8 cellular contexts compared by ENCODE assay signal in the genomic region with DNA sequence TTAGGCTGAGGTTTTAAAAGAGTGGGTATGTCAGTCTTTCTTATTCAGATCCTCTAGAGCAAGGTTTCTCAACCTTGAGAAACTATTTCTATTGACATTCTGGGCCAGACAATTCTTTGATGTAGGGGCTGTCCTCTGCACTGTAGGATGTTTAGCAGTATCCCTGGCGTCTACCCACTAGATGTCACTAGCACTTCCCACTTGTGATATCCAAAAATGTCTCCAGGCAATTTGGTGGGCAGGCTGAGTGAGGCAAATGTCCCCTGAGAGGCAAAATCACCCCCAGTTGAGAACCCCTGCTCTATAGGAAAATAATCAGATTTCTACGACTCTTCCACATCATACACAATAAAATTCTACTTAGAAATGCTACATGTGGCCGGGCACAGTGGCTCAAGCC. TPM values are rescaled to one million over a fixed set of nuclear protein-coding genes. Genes with fewer than 3 reads are reported as not detected.
DNase-seq lines count a peak whose midpoint lies in the region; ATAC-seq and FAIRE-seq lines count a peak whose summit lies in the region.

No MANE protein-coding gene starts in this region.

- no peaks in the 10 kb centered on the region for H3K9me3 Mint-ChIP-seq in activated CD4-positive, alpha-beta T cell treated with anti-CD3 and anti-CD28 coated beads, Interleukin-2, amount 10 ng/mL, durations not matched to agents 7 days and 5 days

- peak overlapping the region; percentile 21 for H3K27ac Mint-ChIP-seq in activated CD4-positive, alpha-beta T cell treated with anti-CD3 and anti-CD28 coated beads, Interleukin-2, amount 10 ng/mL, durations not matched to agents 7 days and 5 days

- no peak overlapping the region for H3K4me3 Mint-ChIP-seq in activated CD4-positive, alpha-beta T cell treated with anti-CD3 and anti-CD28 coated beads, Interleukin-2, amount 10 ng/mL, durations not matched to agents 7 days and 5 days

- ATAC-seq in left lobe of liver (peak; percentile 25), HG03175 (IDR thresholded peaks at IDR 0.05; ENCODE audit: unreplicated experiment) (no peak)

- CTCF ChIA-PET in activated CD4-positive, alpha-beta T cell treated with anti-CD3 and anti-CD28 coated beads, Interleukin-2, amount 10 ng/mL, durations not matched to agents 7 days and 5 days (lab: Charles Lee), result interaction anchor here (1.3 kb wide), 1 partner anchor 10 kb away, joined by 6 read pairs; a partner anchor contains a TSS

- peaks cover 38% of the 10 kb centered on the region for H3K36me3 Mint-ChIP-seq in activated CD4-positive, alpha-beta T cell treated with anti-CD3 and anti-CD28 coated beads, Interleukin-2, amount 10 ng/mL, durations not matched to agents 7 days and 5 days (ENCODE audit: low read depth)

- H3K4me1 Mint-ChIP-seq in activated CD4-positive, alpha-beta T cell treated with anti-CD3 and anti-CD28 coated beads, Interleukin-2, amount 10 ng/mL, durations not matched to agents 7 days and 5 days, result peaks cover 60% of the 10 kb centered on the region

- peak; percentile 19 for DNase-seq in stimulated activated CD4-positive, alpha-beta T cell treated with anti-CD3 and anti-CD28 coated beads, Interleukin-15, amount 100 ng/mL, for 24 hours
- no peak for DNase-seq in stimulated activated CD4-positive, alpha-beta T cell treated with anti-CD3 and anti-CD28 coated beads, Interleukin-4, amount 100 ng/mL, for 4 hours
- DNase-seq in NAMALWA (ENCODE audit: low spot score) (peak; percentile 62), left lobe of liver (ENCODE audit: low spot score) (no peak), OCI-M2 (lab: John Stamatoyannopoulos, UW; ENCODE audit: unreplicated experiment) (no peak), frontal cortex (ENCODE audit: low spot score in 2 of 2) (no peak)
- peak; percentile 39 for DNase-seq in activated CD4-positive, alpha-beta T cell treated with anti-CD3 and anti-CD28 coated beads, Interleukin-2, amount 10 ng/mL, durations not matched to agents 7 days and 5 days

- FAIRE-seq in frontal cortex (lab: Jason Lieb, UNC), result no peak

- H3K27me3 Mint-ChIP-seq in activated CD4-positive, alpha-beta T cell treated with anti-CD3 and anti-CD28 coated beads, Interleukin-2, amount 10 ng/mL, durations not matched to agents 7 days and 5 days, result no peaks in the 10 kb centered on the region

- POLR2A ChIA-PET in activated CD4-positive, alpha-beta T cell treated with anti-CD3 and anti-CD28 coated beads, Interleukin-2, amount 10 ng/mL, durations not matched to agents 7 days and 5 days (lab: Charles Lee), result no interaction called here

RNA-seq across cellular contexts. Expression of a gene that starts 7.7 kb away (rescaled TPM):
- total RNA-seq in activated CD4-positive, alpha-beta T cell treated with anti-CD3 and anti-CD28 coated beads, Interleukin-2, amount 10 ng/mL, durations not matched to agents 7 days and 5 days, result 10 to 100 TPM; 18.6 to 22.2 TPM
- 6.3 TPM for total RNA-seq in left lobe of liver
- total RNA-seq in frontal cortex, result 15.9 TPM

RNA-seq across cellular contexts. Expression of a gene that starts 9.6 kb away (rescaled TPM):
- 1 to 10 TPM; 3.2 to 5.5 TPM for total RNA-seq in activated CD4-positive, alpha-beta T cell treated with anti-CD3 and anti-CD28 coated beads, Interleukin-2, amount 10 ng/mL, durations not matched to agents 7 days and 5 days
- total RNA-seq in left lobe of liver (1.7 TPM), frontal cortex (14.3 TPM)

RNA-seq across cellular contexts. Expression of a gene that starts 53.6 kb away (rescaled TPM):
- total RNA-seq in activated CD4-positive, alpha-beta T cell treated with anti-CD3 and anti-CD28 coated beads, Interleukin-2, amount 10 ng/mL, durations not matched to agents 7 days and 5 days, result under 1 TPM; 0.54 to 0.77 TPM
- total RNA-seq in left lobe of liver, result 0.53 TPM
- 1.2 TPM for total RNA-seq in frontal cortex

Comparison
In these comparisons a context has a peak if more than half of its experiments do, and no peak if none do; other contexts are left out.
1. DNase-seq: peak in stimulated activated CD4-positive, alpha-beta T cell treated with anti-CD3 and anti-CD28 coated beads, Interleukin-15, amount 100 ng/mL, for 24 hours (single experiment), NAMALWA (single experiment) and activated CD4-positive, alpha-beta T cell treated with anti-CD3 and anti-CD28 coated beads, Interleukin-2, amount 10 ng/mL, durations not matched to agents 7 days and 5 days (single experiment); none in stimulated activated CD4-positive, alpha-beta T cell treated with anti-CD3 and anti-CD28 coated beads, Interleukin-4, amount 100 ng/mL, for 4 hours (0 of 2), left lobe of liver (single experiment), OCI-M2 (single experiment) and frontal cortex (0 of 2).